ENCODE assay signal across 1 cellular context in genomic region chr20:4999788-5000187, GRCh38.
TF ChIP-seq lines count a peak whose summit lies in the region.

No MANE protein-coding gene starts in this region.

TF ChIP-seq in SK-N-SH, 30 proteins besides CTCF, POLR2A, EP300 and RAD21 (continued from another document):
- TF ChIP-seq USF2 (IDR thresholded peaks at IDR 0.05; ENCODE audit: borderline replicate concordance, low read depth, low read length) (no peak), ELF1 (IDR thresholded peaks at IDR 0.05) (no peak), MAX (IDR thresholded peaks at IDR 0.05; ENCODE audit: low read depth) (no peak), SIN3A (IDR thresholded peaks at IDR 0.05; ENCODE audit: borderline replicate concordance, low read depth, low read length) (no peak), RFX5 (IDR thresholded peaks at IDR 0.05; ENCODE audit: low read length) (no peak), FOXJ3 (CRISPR knock-in tag; IDR thresholded peaks at IDR 0.05) (no peak), JUND (IDR thresholded peaks at IDR 0.05) (no peak)
